In genomic region chr1:204400893-204401510, GRCh38 we compare ENCODE assay signal across 13 cellular contexts. TPM values are rescaled to one million over a fixed set of nuclear protein-coding genes. Genes with fewer than 3 reads are reported as not detected.
A peak's percentile ranks its signal among the peaks of the same experiment; 100 is the strongest.
DNase-seq lines count a peak whose midpoint lies in the region; ATAC-seq and TF ChIP-seq lines count a peak whose summit lies in the region.
"Had no signal": no experiment of that assay in that cellular context is flagged by ENCODE, and none has a peak within 500 bp of the region (broad histone marks: within the 10 kb centered on the region; RNA-seq: fewer than 3 reads in every experiment).

No MANE protein-coding gene starts in this region.

- WGBS in right cardiac atrium = 64% methylated on average over 6 of the region's 6 CpGs

- H3K4me3 Mint-ChIP-seq in endothelial cell (ENCODE audit: unreplicated experiment) (no peak overlapping the region), type B pancreatic cell (no peak overlapping the region)
- H3K4me3 Mint-ChIP-seq: neural progenitor cell had no signal

- peak overlapping the region; percentile 29 for H3K27ac ChIP-seq in cardiac muscle cell
- H3K27ac ChIP-seq in right cardiac atrium (ENCODE audit: low read length) = no peak overlapping the region
- H3K27ac ChIP-seq in VCaP = peak overlapping the region; percentile 78
- H3K27ac ChIP-seq: neural progenitor cell had no signal

- peaks cover 5% of the 10 kb centered on the region for H3K36me3 Mint-ChIP-seq in endothelial cell (ENCODE audit: low read depth, unreplicated experiment)
- H3K36me3 Mint-ChIP-seq in type B pancreatic cell = peaks cover 15% of the 10 kb centered on the region

- no peak for ATAC-seq in right cardiac atrium
- no peak for ATAC-seq in GM19328 (IDR thresholded peaks at IDR 0.05; ENCODE audit: unreplicated experiment)

- H3K9me3 Mint-ChIP-seq in endothelial cell (ENCODE audit: unreplicated experiment) (no peaks in the 10 kb centered on the region), type B pancreatic cell (no peaks in the 10 kb centered on the region)
- H3K9me3 Mint-ChIP-seq: neural progenitor cell had no signal

- no peak overlapping the region for H3K4me3 ChIP-seq in cardiac muscle cell
- H3K4me3 ChIP-seq in right cardiac atrium (ENCODE audit: low read length) = no peak overlapping the region
- H3K4me3 ChIP-seq: neural progenitor cell had no signal

- H3K4me1 Mint-ChIP-seq in endothelial cell (ENCODE audit: unreplicated experiment) (peaks cover 3% of the 10 kb centered on the region), type B pancreatic cell (ENCODE audit: unreplicated experiment) (peaks cover 7% of the 10 kb centered on the region)

- H3K9me3 ChIP-seq in cardiac muscle cell (ENCODE audit: low read depth) (no peaks in the 10 kb centered on the region), right cardiac atrium (ENCODE audit: control insufficient read depth, low read length) (no peaks in the 10 kb centered on the region)

- H3K27me3 Mint-ChIP-seq in endothelial cell (ENCODE audit: unreplicated experiment) (no peaks in the 10 kb centered on the region), type B pancreatic cell (no peaks in the 10 kb centered on the region)

- H3K4me1 ChIP-seq in cardiac muscle cell (ENCODE audit: low read depth) = no peaks in the 10 kb centered on the region
- no peaks in the 10 kb centered on the region for H3K4me1 ChIP-seq in right cardiac atrium (ENCODE audit: control insufficient read depth, insufficient read depth, low read length)
- H3K4me1 ChIP-seq: neural progenitor cell had no signal

- peaks cover 28% of the 10 kb centered on the region for H3K36me3 ChIP-seq in cardiac muscle cell

- intact Hi-C loops in right cardiac atrium (cut with DNase I) = no loop called here

- DNase-seq in cardiac muscle cell (ENCODE audit: low read depth in 1 of 2, low spot score in 1 of 2) (peak in 1 of 2 donors; percentile 33), right cardiac atrium (no peak), endothelial cell (ENCODE audit: low spot score) (no peak), type B pancreatic cell (ENCODE audit: extremely low spot score, unreplicated experiment) (no peak), NCI-H748 (lab: John Stamatoyannopoulos, UW; ENCODE audit: unreplicated experiment) (no peak)
- no peak for DNase-seq in stimulated activated CD4-positive, alpha-beta T cell treated with anti-CD3 and anti-CD28 coated beads, Interleukin-4, amount 100 ng/mL, for 4 hours
- DNase-seq: GF-D8; NCI-H345; NK-92 treated with Interleukin-12 subunit alpha and Interleukin-12 subunit beta, amount 100 ng/mL, for 24 hours; stimulated activated CD4-positive, alpha-beta T cell treated with anti-CD3 and anti-CD28 coated beads, Interleukin-15, amount 100 ng/mL, for 24 hours had no signal

- H3K27ac Mint-ChIP-seq in endothelial cell (ENCODE audit: unreplicated experiment) (peak overlapping the region; percentile 2), type B pancreatic cell (peak overlapping the region; percentile 41)
- H3K27ac Mint-ChIP-seq: neural progenitor cell had no signal

- no peak for TF ChIP-seq CTCF in cardiac muscle cell (IDR thresholded peaks at IDR 0.05; ENCODE audit: low read depth, low read length)
- TF ChIP-seq CTCF in VCaP (conservative IDR thresholded peaks at IDR 0.05) = no peak
- TF ChIP-seq CTCF in endothelial cell (IDR thresholded peaks at IDR 0.05; ENCODE audit: unreplicated experiment) = no peak
- TF ChIP-seq CTCF in type B pancreatic cell (conservative IDR thresholded peaks at IDR 0.05) = no peak

- H3K27me3 ChIP-seq in cardiac muscle cell = no peaks in the 10 kb centered on the region
- H3K27me3 ChIP-seq in right cardiac atrium (ENCODE audit: control insufficient read depth, insufficient read depth) = no peaks in the 10 kb centered on the region
- H3K27me3 ChIP-seq: neural progenitor cell had no signal

RNA-seq across cellular contexts. Expression of gene PPP1R15B, which starts 10.6 kb away (rescaled TPM):
- total RNA-seq in cardiac muscle cell (24.9 and 27.0 TPM in 2 replicates), right cardiac atrium (10 to 100 TPM; 20.0 to 36.3 (median 23.9) TPM), endothelial cell (ENCODE audit: unreplicated experiment) (43.2 TPM), type B pancreatic cell (ENCODE audit: low replicate concordance) (43.3 and 48.9 TPM in 2 replicates)
- polyA plus RNA-seq in cardiac muscle cell (15.7 and 19.8 TPM in 2 replicates), right cardiac atrium (14.2 TPM)

RNA-seq across cellular contexts. Expression of gene PLEKHA6, which starts 41.3 kb away (rescaled TPM):
- total RNA-seq in cardiac muscle cell (44.1 and 71.7 TPM in 2 replicates), right cardiac atrium (10 to 100 TPM; 17.7 to 55.4 (median 37.7) TPM), endothelial cell (ENCODE audit: unreplicated experiment) (3.7 TPM), type B pancreatic cell (ENCODE audit: low replicate concordance) (37.8 and 63.1 TPM in 2 replicates)
- polyA plus RNA-seq in cardiac muscle cell (23.1 and 41.6 TPM in 2 replicates), right cardiac atrium (17.7 TPM)
